ENCODE assay signal across 10 cellular contexts in genomic region chr15:72222433-72222832, GRCh38. TPM values are rescaled to one million over a fixed set of nuclear protein-coding genes. Genes with fewer than 3 reads are reported as not detected.
DNase-seq lines count a peak whose midpoint lies in the region; ATAC-seq and TF ChIP-seq lines count a peak whose summit lies in the region.
"Had no signal": no experiment of that assay in that cellular context is flagged by ENCODE, and none has a peak within 500 bp of the region (broad histone marks: within the 10 kb centered on the region; RNA-seq: fewer than 3 reads in every experiment).

No MANE protein-coding gene starts in this region.

- TF ChIP-seq POLR2A in IMR-90 (IDR thresholded peaks at IDR 0.05; ENCODE audit: low read depth, low read length) = no peak

- H4K91ac ChIP-seq in IMR-90 (ENCODE audit: insufficient read depth, low read depth, low read length) (no peak overlapping the region), mesenchymal stem cell (ENCODE audit: low read length) (no peak overlapping the region)

- in situ Hi-C loops in IMR-90 (cut with MboI; ENCODE audit: low sequenced_read_pairs) = no loop called here

- H3K14ac ChIP-seq in IMR-90 (replicated peaks; ENCODE audit: low read depth, low read length) (peak overlapping the region; percentile 37; the same call in 1 of the 2 replicates), mesenchymal stem cell (ENCODE audit: low read length in 2 of 2) (no peak overlapping the region)

- H3K4me3 ChIP-seq in AG04450 (ENCODE audit: low read depth, low read length) (no peak overlapping the region), IMR-90 (ENCODE audit: insufficient read depth, low read depth, low read length) (no peak overlapping the region), mesenchymal stem cell (ENCODE audit: insufficient read depth in 1 of 2, low read depth in 1 of 2, low read length in 2 of 2) (peak overlapping the region in 1 of 2 experiments; percentile 48)
- H3K4me3 ChIP-seq: coronary artery had no signal

- no peak overlapping the region for H2BK20ac ChIP-seq in IMR-90 (ENCODE audit: low read depth, low read length)

- DNase-seq in AG04450 (ENCODE audit: low read depth, low spot score) (no peak), IMR-90 (no peak), MCF 10A (ENCODE audit: unreplicated experiment) (peak; percentile 98), mesenchymal stem cell (no peak), NCI-H1092 (lab: John Stamatoyannopoulos, UW) (no peak), NCI-H1417 (lab: John Stamatoyannopoulos, UW) (no peak)
- DNase-seq: NCI-H2171 treated with DMSO at 0.1 percent for 48 hours had no signal

- H3K9ac ChIP-seq in IMR-90 (ENCODE audit: low read depth, low read length) = no peak overlapping the region
- peak overlapping the region; percentile 57 for H3K9ac ChIP-seq in mesenchymal stem cell (ENCODE audit: low read length)

- peaks cover 35% of the 10 kb centered on the region for H3K9me1 ChIP-seq in IMR-90 (ENCODE audit: insufficient read depth, low read length)

- H4K8ac ChIP-seq in IMR-90 (ENCODE audit: low read depth in 2 of 2, low read length in 2 of 2) = no peak overlapping the region
- no peak overlapping the region for H4K8ac ChIP-seq in mesenchymal stem cell (ENCODE audit: low read length)

- 0 out of 2 replicates have a peak, but pooled peaks have one; percentile 7 for ATAC-seq in IMR-90 (ENCODE audit: low read depth)
- ATAC-seq in HG02642 (IDR thresholded peaks at IDR 0.05; ENCODE audit: poor library complexity, unreplicated experiment) = no peak
- no peak for ATAC-seq in GM18873 (IDR thresholded peaks at IDR 0.05; ENCODE audit: low FRiP score, unreplicated experiment)

- H3K27me3 ChIP-seq in AG04450 (ENCODE audit: control insufficient read depth, insufficient read depth, low read length) (no peaks in the 10 kb centered on the region), IMR-90 (ENCODE audit: control insufficient read depth, insufficient read depth, low read length) (no peaks in the 10 kb centered on the region), mesenchymal stem cell (ENCODE audit: control insufficient read depth in 1 of 2, insufficient read depth in 1 of 2, low read length in 2 of 2) (no peaks in the 10 kb centered on the region)

- peaks cover 13 to 69% of the 10 kb centered on the region in 2 experiments for H3K79me1 ChIP-seq in IMR-90 (ENCODE audit: low read depth in 1 of 2, low read length in 2 of 2)
- no peaks in the 10 kb centered on the region for H3K79me1 ChIP-seq in mesenchymal stem cell (replicated peaks; ENCODE audit: low read length, poor library complexity, severe bottlenecking)

- H3K18ac ChIP-seq in IMR-90 (ENCODE audit: low read depth, low read length) (no peak overlapping the region), mesenchymal stem cell (ENCODE audit: low read depth in 1 of 2, low read length in 2 of 2) (peak overlapping the region in 1 of 2 experiments; percentile 7)

- H3K36me3 Mint-ChIP-seq in MCF 10A (ENCODE audit: insufficient read depth, unreplicated experiment) = peaks cover 89% of the 10 kb centered on the region

- H3K4me1 ChIP-seq in IMR-90 (ENCODE audit: control insufficient read depth, insufficient read depth, low read length) (peaks cover 33% of the 10 kb centered on the region), mesenchymal stem cell (ENCODE audit: control insufficient read depth, insufficient read depth, low read depth, low read length) (peaks cover 34% of the 10 kb centered on the region)

- intact Hi-C loops in IMR-90 (cut with micrococcal nuclease) (no loop called here), MCF 10A (cut with micrococcal nuclease) (loop anchor here (1.0 to 2.0 kb wide), 3 partner anchors 15 to 50 kb away; partner anchors contain the start of gene PARP6)

- H2BK120ac ChIP-seq in IMR-90 (ENCODE audit: low read depth, low read length) (no peak overlapping the region), mesenchymal stem cell (ENCODE audit: low read depth, low read length) (no peak overlapping the region)

- no peaks in the 10 kb centered on the region for H3K9me3 ChIP-seq in AG04450 (ENCODE audit: control insufficient read depth, insufficient read depth, low read length)
- no peaks in the 10 kb centered on the region for H3K9me3 ChIP-seq in IMR-90 (ENCODE audit: control insufficient read depth, insufficient read depth, low read length)
- no peaks in the 10 kb centered on the region for H3K9me3 ChIP-seq in mesenchymal stem cell (ENCODE audit: control insufficient read depth, low read length)

- H3K27ac ChIP-seq in AG04450 (ENCODE audit: low read depth, low read length) = peak overlapping the region; percentile 32
- H3K27ac ChIP-seq in IMR-90 (ENCODE audit: insufficient read depth, low read length) = peak overlapping the region; percentile 26; the same call in 1 of the 2 replicates
- H3K27ac ChIP-seq in mesenchymal stem cell (ENCODE audit: low read length, poor library complexity, severe bottlenecking) = peak overlapping the region; percentile 24

- dilution Hi-C loops in IMR-90 (cut with HindIII; ENCODE audit: low sequenced_read_pairs, unreplicated experiment) = no loop called here

- H2BK5ac ChIP-seq in IMR-90 (ENCODE audit: low read depth, low read length, poor library complexity, severe bottlenecking) (peak overlapping the region; percentile 31), mesenchymal stem cell (ENCODE audit: low read depth, low read length, poor library complexity, severe bottlenecking) (no peak overlapping the region)

- peak overlapping the region; percentile 67 for H3K4me3 Mint-ChIP-seq in MCF 10A (ENCODE audit: unreplicated experiment)

- no peak for TF ChIP-seq RAD21 in IMR-90 (IDR thresholded peaks at IDR 0.05; ENCODE audit: low read length)

- peak overlapping the region; percentile 48 for H3K23ac ChIP-seq in IMR-90 (ENCODE audit: low read depth, low read length)
- H3K23ac ChIP-seq in mesenchymal stem cell (ENCODE audit: low read length in 2 of 2) = peak overlapping the region in 1 of 2 experiments; percentile 48

- H3K27ac Mint-ChIP-seq in MCF 10A (ENCODE audit: low read depth, unreplicated experiment) = peak overlapping the region; percentile 71

- peaks cover 91% of the 10 kb centered on the region for H4K20me1 ChIP-seq in IMR-90 (ENCODE audit: insufficient read depth, low read length)

- H3K4me2 ChIP-seq in IMR-90 (ENCODE audit: low read depth, low read length) = no peak overlapping the region
- H3K4me2 ChIP-seq in mesenchymal stem cell (ENCODE audit: low read length, poor library complexity, severe bottlenecking) = no peak overlapping the region

- H3K4me1 Mint-ChIP-seq in MCF 10A (ENCODE audit: insufficient read depth, unreplicated experiment) = peaks cover 58% of the 10 kb centered on the region

- H2AFZ ChIP-seq in IMR-90 (replicated peaks; ENCODE audit: low read length, poor library complexity) (no peak overlapping the region), mesenchymal stem cell (ENCODE audit: low read depth, low read length) (no peak overlapping the region)

- H2AK5ac ChIP-seq in IMR-90 (ENCODE audit: low read depth, low read length) (no peak overlapping the region), mesenchymal stem cell (ENCODE audit: low read length, severe bottlenecking) (no peak overlapping the region)

- 100% methylated on average over 1 of the region's 4 CpGs; no CpG with 5 or more reads in 1 of the 2 experiments for WGBS in IMR-90 (ENCODE audit: extremely low coverage in 2 of 2, insufficient read length in 1 of 2), 2 experiments
- WGBS in mesenchymal stem cell = 90% methylated on average over 4 of the region's 4 CpGs

- H4K5ac ChIP-seq in IMR-90 (ENCODE audit: low read depth, low read length) = no peak overlapping the region

- 0 out of 2 replicates have a peak overlapping the region, but pooled peaks have one; percentile 1 for H3K4ac ChIP-seq in IMR-90 (ENCODE audit: low read depth, low read length)
- no peak overlapping the region for H3K4ac ChIP-seq in mesenchymal stem cell (ENCODE audit: low read depth in 1 of 2, low read length in 2 of 2)

- peak overlapping the region; percentile 50 for H2AK9ac ChIP-seq in IMR-90 (replicated peaks; ENCODE audit: low read depth, low read length, poor library complexity)

- H2BK12ac ChIP-seq in mesenchymal stem cell (ENCODE audit: low read length in 2 of 2) = no peak overlapping the region

- no TSS peak for BruUV-seq in IMR-90 (replicated peaks; lab: Mats Ljungman, UMichigan)
- BruUV-seq in MCF 10A (replicated peaks; lab: Mats Ljungman, UMichigan) = no TSS peak

- CTCF ChIA-PET in AG04450 (lab: Charles Lee) = no interaction called here
- CTCF ChIA-PET in IMR-90 (lab: Yijun Ruan, JAX) = interaction anchor here (1.5 kb wide), 1 partner anchor 10 kb away, joined by 3 read pairs; no protein-coding TSS in a partner anchor
- CTCF ChIA-PET in MCF 10A (lab: Yijun Ruan, JAX) = interaction anchor here (0.6 to 2.5 kb wide), 7 partner anchors 9 to 470 kb away, joined by 3 to 7 read pairs (median 4); no protein-coding TSS in a partner anchor

- H3K36me3 ChIP-seq in IMR-90 (ENCODE audit: control insufficient read depth, insufficient read depth, low read length) = peaks cover 47% of the 10 kb centered on the region
- H3K36me3 ChIP-seq in mesenchymal stem cell (ENCODE audit: control insufficient read depth in 1 of 2, insufficient read depth in 2 of 2, low read depth in 1 of 2, low read length in 2 of 2) = peaks cover 31 to 78% of the 10 kb centered on the region in 2 experiments

- no peaks in the 10 kb centered on the region for H3K27me3 Mint-ChIP-seq in MCF 10A (ENCODE audit: insufficient read depth, unreplicated experiment)

- POLR2A ChIA-PET in AG04450 (lab: Yijun Ruan, JAX) (interaction anchor here (0.5 to 1.8 kb wide), 2 partner anchors 8 to 843 kb away, joined by 7 to 14 read pairs; no protein-coding TSS in a partner anchor), IMR-90 (lab: Charles Lee; ENCODE audit: unreplicated experiment) (no interaction called here), MCF 10A (lab: Yijun Ruan, JAX) (interaction anchor here (0.5 to 6.2 kb wide), 16 partner anchors 10 to 782 kb away, joined by 3 to 146 read pairs (median 6); partner anchors contain the start of genes GRAMD2A, HEXA and PKM)

- TF ChIP-seq CTCF in AG04450 (IDR thresholded peaks at IDR 0.05; ENCODE audit: low read depth, low read length) = no peak
- TF ChIP-seq CTCF in IMR-90 (conservative IDR thresholded peaks at IDR 0.05; ENCODE audit: low read depth, low read length) = no peak
- TF ChIP-seq CTCF in MCF 10A (IDR thresholded peaks at IDR 0.05; ENCODE audit: unreplicated experiment) = no peak

- no peak overlapping the region for H3K56ac ChIP-seq in IMR-90 (ENCODE audit: extremely low read depth, insufficient read depth, low read length)

- H2BK15ac ChIP-seq in IMR-90 (ENCODE audit: low read depth, low read length) (no peak overlapping the region), mesenchymal stem cell (ENCODE audit: low read depth, poor library complexity, severe bottlenecking) (no peak overlapping the region)

- H3K9me3 Mint-ChIP-seq in MCF 10A (ENCODE audit: unreplicated experiment) = no peaks in the 10 kb centered on the region

RNA-seq across cellular contexts. Expression of gene PKM, which starts 8.6 kb away (rescaled TPM):
- polyA plus RNA-seq in AG04450 (2011; rRNA removed) = 1,954 and 2,130 TPM in 2 replicates
- 1,898 and 2,543 TPM in 2 replicates for polyA minus RNA-seq in AG04450 (2011; rRNA and poly(A)+ RNA removed)
- 2,738 and 3,859 TPM in 2 replicates for total RNA-seq in IMR-90 (2012; rRNA removed)
- 2,084 and 2,219 TPM in 2 replicates for polyA plus RNA-seq in IMR-90 (2012; rRNA removed)
- polyA plus RNA-seq in IMR-90 (2012; cell fraction: cytosol; rRNA removed) = 1,530 and 1,727 TPM in 2 replicates
- polyA plus RNA-seq in IMR-90 (2012; cell fraction: nucleus; rRNA removed; ENCODE audit: low replicate concordance) = 1,603 and 1,631 TPM in 2 replicates
- 612 and 828 TPM in 2 replicates for total RNA-seq in MCF 10A (2022)
- 999 TPM for polyA plus RNA-seq in mesenchymal stem cell (2013, experiment 1 of 2)
- 982 TPM for polyA plus RNA-seq in mesenchymal stem cell (2013, experiment 2 of 2)

RNA-seq across cellular contexts. Expression of gene GRAMD2A, which starts 24.8 kb away (rescaled TPM):
- polyA plus RNA-seq in AG04450 (2011; rRNA removed) (0.30 and 0.32 TPM in 2 replicates), IMR-90 (2012; rRNA removed) (0.14 TPM in 1 of 2 replicates, not detected in the other)
- not detected in 2 replicates for polyA minus RNA-seq in AG04450 (2011; rRNA and poly(A)+ RNA removed)
- total RNA-seq in IMR-90 (2012; rRNA removed) (under 0.01 and 0.18 TPM in 2 replicates), MCF 10A (2022) (0.42 and 0.93 TPM in 2 replicates)
- polyA plus RNA-seq in IMR-90 (2012; cell fraction: cytosol; rRNA removed) = 0.02 TPM in 1 of 2 replicates, not detected in the other
- polyA plus RNA-seq in IMR-90 (2012; cell fraction: nucleus; rRNA removed; ENCODE audit: low replicate concordance) = 0.07 and 0.16 TPM in 2 replicates
- not detected for polyA plus RNA-seq in mesenchymal stem cell (2013, experiment 1 of 2)
- polyA plus RNA-seq in mesenchymal stem cell (2013, experiment 2 of 2) = 0.07 TPM

RNA-seq across cellular contexts. Expression of gene PARP6, which starts 49.9 kb away (rescaled TPM):
- polyA plus RNA-seq in AG04450 (2011; rRNA removed) (56.1 and 57.8 TPM in 2 replicates), IMR-90 (2012; rRNA removed) (44.7 and 45.1 TPM in 2 replicates)
- polyA minus RNA-seq in AG04450 (2011; rRNA and poly(A)+ RNA removed) = 34.9 and 37.1 TPM in 2 replicates
- total RNA-seq in IMR-90 (2012; rRNA removed) (10.0 and 13.4 TPM in 2 replicates), MCF 10A (2022) (117 TPM in 2 replicates)
- polyA plus RNA-seq in IMR-90 (2012; cell fraction: cytosol; rRNA removed) = 12.9 and 33.6 TPM in 2 replicates
- polyA plus RNA-seq in IMR-90 (2012; cell fraction: nucleus; rRNA removed; ENCODE audit: low replicate concordance) = 188 and 399 TPM in 2 replicates
- polyA plus RNA-seq in mesenchymal stem cell (2013, experiment 1 of 2) = 35.6 TPM
- polyA plus RNA-seq in mesenchymal stem cell (2013, experiment 2 of 2) = 36.7 TPM
